ENCODE assay signal across 1 cellular context in genomic region chr3:32373844-32374243, GRCh38.
TF ChIP-seq lines count a peak whose summit lies in the region.

No MANE protein-coding gene starts in this region.

TF ChIP-seq in K562, 482 proteins besides CTCF, POLR2A, EP300 and RAD21 (continued from another document):
- no peak for TF ChIP-seq ATF6 (CRISPR knock-in tag; IDR thresholded peaks at IDR 0.05)
- TF ChIP-seq SMC3 (conservative IDR thresholded peaks at IDR 0.05; ENCODE audit: insufficient read depth, low read depth, low read length): no peak
- no peak for TF ChIP-seq ZNF830 (CRISPR knock-in tag; IDR thresholded peaks at IDR 0.05)
